9 cellular contexts compared by ENCODE assay signal in genomic region chr7:1925973-1926907, GRCh38.
DNase-seq lines count a peak whose midpoint lies in the region; ATAC-seq and TF ChIP-seq lines count a peak whose summit lies in the region.
"Had no signal": no experiment of that assay in that cellular context is flagged by ENCODE, and none has a peak within 500 bp of the region (broad histone marks: within the 10 kb centered on the region; RNA-seq: fewer than 3 reads in every experiment).

No MANE protein-coding gene starts in this region.

- no peak for TF ChIP-seq CTCF in glutamatergic neuron (IDR thresholded peaks at IDR 0.05; ENCODE audit: partially characterized antibody, unreplicated experiment)

- peak; percentile 56 for DNase-seq in activated naive CD4-positive, alpha-beta T cell treated with anti-CD3 and anti-CD28 coated beads for 36 hours
- DNase-seq in activated naive CD4-positive, alpha-beta T cell treated with Interleukin-2 at 50 U/mL for 16 hours = no peak
- DNase-seq in activated naive CD8-positive, alpha-beta T cell treated with anti-CD3 and anti-CD28 coated beads, Interleukin-2, amount 50 U/mL, for 24 hours = no peak
- no peak for DNase-seq in stimulated activated naive CD8-positive, alpha-beta T cell treated with anti-CD3 and anti-CD28 coated beads, Interleukin-15, Interleukin-2, amounts not matched to agents 100 U/mL and 50 U/mL, for 24 hours
- DNase-seq in glutamatergic neuron = no peak

- peaks cover 2% of the 10 kb centered on the region for H3K36me3 Mint-ChIP-seq in activated naive CD4-positive, alpha-beta T cell treated with anti-CD3 and anti-CD28 coated beads for 36 hours (ENCODE audit: low read depth)
- peaks cover 24% of the 10 kb centered on the region for H3K36me3 Mint-ChIP-seq in T-helper 1 cell treated with Interleukin-12 subunit alpha and Interleukin-12 subunit beta and Interleukin-4 antibody, amounts not matched to agents 30 μg/mL and 1 μg/mL, for 36 hours (ENCODE audit: low read depth)
- peaks cover 9% of the 10 kb centered on the region for H3K36me3 Mint-ChIP-seq in activated naive CD8-positive, alpha-beta T cell treated with anti-CD3 and anti-CD28 coated beads, Interleukin-2, amount 50 U/mL, for 24 hours (ENCODE audit: low read depth)
- no peaks in the 10 kb centered on the region for H3K36me3 Mint-ChIP-seq in glutamatergic neuron (ENCODE audit: unreplicated experiment)

- CTCF ChIA-PET in activated naive CD4-positive, alpha-beta T cell treated with anti-CD3 and anti-CD28 coated beads for 36 hours (lab: Charles Lee) = interaction anchor here (0.7 kb wide), 1 partner anchor 68 kb away, joined by 3 read pairs; no protein-coding TSS in a partner anchor

- peak; percentile 60 for ATAC-seq in activated naive CD8-positive, alpha-beta T cell treated with anti-CD3 and anti-CD28 coated beads, Interleukin-2, amount 50 U/mL, for 24 hours
- ATAC-seq in stimulated activated naive CD8-positive, alpha-beta T cell treated with anti-CD3 and anti-CD28 coated beads, Interleukin-15, Interleukin-2, amounts not matched to agents 100 U/mL and 50 U/mL, for 24 hours = peak; percentile 71
- no peak for ATAC-seq in GM19328 (IDR thresholded peaks at IDR 0.05; ENCODE audit: unreplicated experiment)
- no peak for ATAC-seq in HG02840 (IDR thresholded peaks at IDR 0.05; ENCODE audit: low FRiP score, unreplicated experiment)
- ATAC-seq: right cardiac atrium had no signal

- H3K27me3 Mint-ChIP-seq in activated naive CD4-positive, alpha-beta T cell treated with anti-CD3 and anti-CD28 coated beads for 36 hours (ENCODE audit: low read depth) = peaks cover 6% of the 10 kb centered on the region
- peaks cover 24% of the 10 kb centered on the region for H3K27me3 Mint-ChIP-seq in T-helper 1 cell treated with Interleukin-12 subunit alpha and Interleukin-12 subunit beta and Interleukin-4 antibody, amounts not matched to agents 30 μg/mL and 1 μg/mL, for 36 hours (ENCODE audit: low read depth)
- peaks cover 14% of the 10 kb centered on the region for H3K27me3 Mint-ChIP-seq in activated naive CD8-positive, alpha-beta T cell treated with anti-CD3 and anti-CD28 coated beads, Interleukin-2, amount 50 U/mL, for 24 hours
- peaks cover 14% of the 10 kb centered on the region for H3K27me3 Mint-ChIP-seq in glutamatergic neuron (ENCODE audit: unreplicated experiment)

- H3K4me3 Mint-ChIP-seq in activated naive CD4-positive, alpha-beta T cell treated with anti-CD3 and anti-CD28 coated beads for 36 hours = no peak overlapping the region
- H3K4me3 Mint-ChIP-seq in T-helper 1 cell treated with Interleukin-12 subunit alpha and Interleukin-12 subunit beta and Interleukin-4 antibody, amounts not matched to agents 30 μg/mL and 1 μg/mL, for 36 hours = peak overlapping the region; percentile 54
- H3K4me3 Mint-ChIP-seq in activated naive CD8-positive, alpha-beta T cell treated with anti-CD3 and anti-CD28 coated beads, Interleukin-2, amount 50 U/mL, for 24 hours = peak overlapping the region; percentile 32
- no peak overlapping the region for H3K4me3 Mint-ChIP-seq in glutamatergic neuron (ENCODE audit: unreplicated experiment)

- peaks cover 67% of the 10 kb centered on the region for H3K4me1 Mint-ChIP-seq in activated naive CD4-positive, alpha-beta T cell treated with anti-CD3 and anti-CD28 coated beads for 36 hours (ENCODE audit: low read depth)
- peaks cover 50% of the 10 kb centered on the region for H3K4me1 Mint-ChIP-seq in T-helper 1 cell treated with Interleukin-12 subunit alpha and Interleukin-12 subunit beta and Interleukin-4 antibody, amounts not matched to agents 30 μg/mL and 1 μg/mL, for 36 hours (ENCODE audit: low read depth)
- peaks cover 66% of the 10 kb centered on the region for H3K4me1 Mint-ChIP-seq in activated naive CD8-positive, alpha-beta T cell treated with anti-CD3 and anti-CD28 coated beads, Interleukin-2, amount 50 U/mL, for 24 hours
- peaks cover 19% of the 10 kb centered on the region for H3K4me1 Mint-ChIP-seq in glutamatergic neuron (ENCODE audit: low read depth, unreplicated experiment)

- intact Hi-C loops in activated naive CD4-positive, alpha-beta T cell treated with anti-CD3 and anti-CD28 coated beads for 36 hours (cut with micrococcal nuclease) = loop anchor here (1.0 to 10.0 kb wide), 6 partner anchors 14 to 479 kb away; partner anchors contain the start of genes CHST12, EIF3B and PSMG3

- no peak overlapping the region for H3K27ac Mint-ChIP-seq in activated naive CD4-positive, alpha-beta T cell treated with anti-CD3 and anti-CD28 coated beads for 36 hours
- H3K27ac Mint-ChIP-seq in T-helper 1 cell treated with Interleukin-12 subunit alpha and Interleukin-12 subunit beta and Interleukin-4 antibody, amounts not matched to agents 30 μg/mL and 1 μg/mL, for 36 hours = peak overlapping the region; percentile 29
- H3K27ac Mint-ChIP-seq in activated naive CD8-positive, alpha-beta T cell treated with anti-CD3 and anti-CD28 coated beads, Interleukin-2, amount 50 U/mL, for 24 hours = peak overlapping the region; percentile 5
- no peak overlapping the region for H3K27ac Mint-ChIP-seq in glutamatergic neuron (ENCODE audit: unreplicated experiment)

- H3K9me3 Mint-ChIP-seq in activated naive CD4-positive, alpha-beta T cell treated with anti-CD3 and anti-CD28 coated beads for 36 hours = no peaks in the 10 kb centered on the region
- no peaks in the 10 kb centered on the region for H3K9me3 Mint-ChIP-seq in T-helper 1 cell treated with Interleukin-12 subunit alpha and Interleukin-12 subunit beta and Interleukin-4 antibody, amounts not matched to agents 30 μg/mL and 1 μg/mL, for 36 hours
- no peaks in the 10 kb centered on the region for H3K9me3 Mint-ChIP-seq in activated naive CD8-positive, alpha-beta T cell treated with anti-CD3 and anti-CD28 coated beads, Interleukin-2, amount 50 U/mL, for 24 hours
- H3K9me3 Mint-ChIP-seq in glutamatergic neuron (ENCODE audit: unreplicated experiment) = peaks cover 3% of the 10 kb centered on the region

Comparison
In these comparisons a context has a peak if more than half of its experiments do, and no peak if none do; other contexts are left out.
1. H3K27ac Mint-ChIP-seq: peak in T-helper 1 cell treated with Interleukin-12 subunit alpha and Interleukin-12 subunit beta and Interleukin-4 antibody, amounts not matched to agents 30 μg/mL and 1 μg/mL, for 36 hours (single experiment) and activated naive CD8-positive, alpha-beta T cell treated with anti-CD3 and anti-CD28 coated beads, Interleukin-2, amount 50 U/mL, for 24 hours (single experiment); none in activated naive CD4-positive, alpha-beta T cell treated with anti-CD3 and anti-CD28 coated beads for 36 hours (single experiment) and glutamatergic neuron (single experiment).
2. H3K4me3 Mint-ChIP-seq: peak in T-helper 1 cell treated with Interleukin-12 subunit alpha and Interleukin-12 subunit beta and Interleukin-4 antibody, amounts not matched to agents 30 μg/mL and 1 μg/mL, for 36 hours (single experiment) and activated naive CD8-positive, alpha-beta T cell treated with anti-CD3 and anti-CD28 coated beads, Interleukin-2, amount 50 U/mL, for 24 hours (single experiment); none in activated naive CD4-positive, alpha-beta T cell treated with anti-CD3 and anti-CD28 coated beads for 36 hours (single experiment) and glutamatergic neuron (single experiment).
3. ATAC-seq: peak in activated naive CD8-positive, alpha-beta T cell treated with anti-CD3 and anti-CD28 coated beads, Interleukin-2, amount 50 U/mL, for 24 hours (single experiment) and stimulated activated naive CD8-positive, alpha-beta T cell treated with anti-CD3 and anti-CD28 coated beads, Interleukin-15, Interleukin-2, amounts not matched to agents 100 U/mL and 50 U/mL, for 24 hours (single experiment); none in GM19328 (single experiment) and HG02840 (single experiment).